In the genomic region with DNA sequence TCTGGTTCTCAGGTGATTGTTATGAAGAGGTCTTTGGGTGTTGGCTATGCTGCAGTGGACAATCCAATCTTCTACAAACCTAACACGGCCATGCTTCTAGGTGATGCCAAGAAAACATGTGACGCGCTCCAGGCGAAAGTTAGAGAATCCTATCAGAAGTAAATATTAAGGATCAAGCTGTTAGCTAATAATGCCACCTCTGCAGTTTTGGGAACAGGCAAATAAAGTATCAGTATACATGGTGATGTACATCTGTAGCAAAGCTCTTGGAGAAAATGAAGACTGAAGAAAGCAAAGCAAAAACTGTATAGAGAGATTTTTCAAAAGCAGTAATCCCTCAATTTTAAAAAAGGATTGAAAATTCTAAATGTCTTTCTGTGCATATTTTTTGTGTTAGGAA, we compare ENCODE assay signal across 2 cellular contexts.
TF ChIP-seq lines count a peak whose summit lies in the region.

No MANE protein-coding gene starts in this region.

TF ChIP-seq in IMR-90, 13 proteins besides CTCF, POLR2A, EP300 and RAD21:
- TF ChIP-seq MAFK (IDR thresholded peaks at IDR 0.05; ENCODE audit: low read depth, low read length) = peak; percentile 40; the same call in 1 of the 2 replicates
- no peak for TF ChIP-seq BHLHE40 (IDR thresholded peaks at IDR 0.05; ENCODE audit: low read depth, low read length)

TF ChIP-seq in HepG2, 621 proteins besides CTCF, POLR2A, EP300 and RAD21:
- TF ChIP-seq, protein P1, sequence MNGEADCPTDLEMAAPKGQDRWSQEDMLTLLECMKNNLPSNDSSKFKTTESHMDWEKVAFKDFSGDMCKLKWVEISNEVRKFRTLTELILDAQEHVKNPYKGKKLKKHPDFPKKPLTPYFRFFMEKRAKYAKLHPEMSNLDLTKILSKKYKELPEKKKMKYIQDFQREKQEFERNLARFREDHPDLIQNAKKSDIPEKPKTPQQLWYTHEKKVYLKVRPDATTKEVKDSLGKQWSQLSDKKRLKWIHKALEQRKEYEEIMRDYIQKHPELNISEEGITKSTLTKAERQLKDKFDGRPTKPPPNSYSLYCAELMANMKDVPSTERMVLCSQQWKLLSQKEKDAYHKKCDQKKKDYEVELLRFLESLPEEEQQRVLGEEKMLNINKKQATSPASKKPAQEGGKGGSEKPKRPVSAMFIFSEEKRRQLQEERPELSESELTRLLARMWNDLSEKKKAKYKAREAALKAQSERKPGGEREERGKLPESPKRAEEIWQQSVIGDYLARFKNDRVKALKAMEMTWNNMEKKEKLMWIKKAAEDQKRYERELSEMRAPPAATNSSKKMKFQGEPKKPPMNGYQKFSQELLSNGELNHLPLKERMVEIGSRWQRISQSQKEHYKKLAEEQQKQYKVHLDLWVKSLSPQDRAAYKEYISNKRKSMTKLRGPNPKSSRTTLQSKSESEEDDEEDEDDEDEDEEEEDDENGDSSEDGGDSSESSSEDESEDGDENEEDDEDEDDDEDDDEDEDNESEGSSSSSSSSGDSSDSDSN (CRISPR knock-in tag; IDR thresholded peaks at IDR 0.05) = no peak
- TF ChIP-seq RAD51 (IDR thresholded peaks at IDR 0.05; ENCODE audit: borderline replicate concordance) = no peak
- peak; percentile 30; the same call in 1 of the 2 replicates for TF ChIP-seq MAFF (IDR thresholded peaks at IDR 0.05; ENCODE audit: low read depth, low read length)
- TF ChIP-seq, protein P2, sequence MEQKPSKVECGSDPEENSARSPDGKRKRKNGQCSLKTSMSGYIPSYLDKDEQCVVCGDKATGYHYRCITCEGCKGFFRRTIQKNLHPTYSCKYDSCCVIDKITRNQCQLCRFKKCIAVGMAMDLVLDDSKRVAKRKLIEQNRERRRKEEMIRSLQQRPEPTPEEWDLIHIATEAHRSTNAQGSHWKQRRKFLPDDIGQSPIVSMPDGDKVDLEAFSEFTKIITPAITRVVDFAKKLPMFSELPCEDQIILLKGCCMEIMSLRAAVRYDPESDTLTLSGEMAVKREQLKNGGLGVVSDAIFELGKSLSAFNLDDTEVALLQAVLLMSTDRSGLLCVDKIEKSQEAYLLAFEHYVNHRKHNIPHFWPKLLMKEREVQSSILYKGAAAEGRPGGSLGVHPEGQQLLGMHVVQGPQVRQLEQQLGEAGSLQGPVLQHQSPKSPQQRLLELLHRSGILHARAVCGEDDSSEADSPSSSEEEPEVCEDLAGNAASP (CRISPR knock-in tag; IDR thresholded peaks at IDR 0.05; ENCODE audit: borderline replicate concordance) = no peak
- peak; percentile 53 to 56; a peak in 3 of 4 replicates for TF ChIP-seq MAFK (conservative IDR thresholded peaks at IDR 0.05 in 1 of 2, IDR thresholded peaks at IDR 0.05 in 1 of 2; ENCODE audit: low read length in 2 of 2)
